20 cellular contexts compared by ENCODE assay signal in the genomic region with DNA sequence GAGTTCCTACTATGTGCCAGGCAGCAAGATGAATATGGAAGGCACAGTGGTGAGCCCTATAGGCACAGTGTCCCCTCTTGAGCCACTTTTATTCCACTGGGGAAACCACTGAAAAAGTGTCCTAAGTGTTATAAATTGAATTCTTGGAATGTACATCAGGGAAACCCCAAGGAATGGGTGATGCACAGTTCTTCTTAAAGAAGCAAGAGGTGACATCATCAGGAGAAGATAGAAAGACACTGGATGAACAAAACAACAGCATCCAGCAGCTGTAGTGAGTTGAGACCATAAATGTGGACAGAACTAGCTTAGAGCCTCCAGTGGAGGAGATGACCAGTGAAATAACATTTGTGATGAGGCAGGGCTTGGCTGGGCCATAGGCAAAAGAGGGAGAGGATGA.
"Had no signal": no experiment of that assay in that cellular context is flagged by ENCODE, and none has a peak within 500 bp of the region (broad histone marks: within the 10 kb centered on the region; RNA-seq: fewer than 3 reads in every experiment).

No MANE protein-coding gene starts in this region.

- H2AFZ ChIP-seq: hepatocyte had no signal

- H3K4me3 ChIP-seq: colonic mucosa, gastrocnemius medialis, hepatocyte, left lung, ovary, psoas muscle, stomach, thyroid gland had no signal

- H3K36me3 ChIP-seq: colonic mucosa, gastrocnemius medialis, left lung, ovary, stomach, thyroid gland had no signal

- H3K79me2 ChIP-seq: hepatocyte had no signal

- H3K4me1 ChIP-seq: colonic mucosa, gastrocnemius medialis, left lung, psoas muscle had no signal

- H3K4me2 ChIP-seq: hepatocyte had no signal

- H3K9me3 ChIP-seq: colonic mucosa, gastrocnemius medialis, ovary, psoas muscle, stomach, thyroid gland had no signal

- H3K27ac ChIP-seq: colonic mucosa, gastrocnemius medialis, hepatocyte, left lung, ovary, psoas muscle, stomach, thyroid gland had no signal

- H3K27me3 ChIP-seq: colonic mucosa, gastrocnemius medialis, hepatocyte, left lung, ovary, stomach, thyroid gland had no signal

- ATAC-seq: gastrocnemius medialis; left cardiac atrium; left lung; natural killer cell; psoas muscle; right cardiac atrium; stimulated activated naive B cell treated with anti-CD40 and anti-IgM and Interleukin-4, amounts not matched to agents 10 μg/mL and 1 μg/mL and 100 μg/mL, for 72 hours had no signal

- DNase-seq: colonic mucosa; effector memory CD4-positive, alpha-beta T cell; foreskin fibroblast; gastrocnemius medialis; head of caudate nucleus; left cardiac atrium; left lung; natural killer cell; occipital lobe; ovary; posterior cingulate gyrus; psoas muscle; right cardiac atrium; small intestine; stimulated activated CD4-positive, alpha-beta T cell treated with anti-CD3 and anti-CD28 coated beads, Interleukin-15, amount 100 ng/mL, for 24 hours; stimulated activated CD4-positive, alpha-beta T cell treated with anti-CD3 and anti-CD28 coated beads, Interleukin-2, amount 100 ng/mL, for 48 hours; stimulated activated naive B cell treated with anti-CD40 and anti-IgM and Interleukin-4, amounts not matched to agents 10 μg/mL and 1 μg/mL and 100 μg/mL, for 72 hours; stomach; thyroid gland had no signal
